Comparison of ENCODE assay signal across 27 cellular contexts in genomic region chr3:100411091-100411982, GRCh38.
"Had no signal": no experiment of that assay in that cellular context is flagged by ENCODE, and none has a peak within 500 bp of the region (broad histone marks: within the 10 kb centered on the region; RNA-seq: fewer than 3 reads in every experiment).

No MANE protein-coding gene starts in this region.

- H3K9me3 ChIP-seq: pancreas, prostate gland had no signal

- H3K4me3 ChIP-seq: heart right ventricle, hepatocyte, left lung, lung, mucosa of descending colon, pancreas, prostate gland, sigmoid colon, spleen, suprapubic skin, thoracic aorta, tibial artery, upper lobe of right lung had no signal

- H3K36me3 ChIP-seq: heart right ventricle, left lung, pancreas, prostate gland, sigmoid colon, suprapubic skin, thoracic aorta, upper lobe of right lung had no signal

- H3K4me2 ChIP-seq: hepatocyte had no signal

- DNase-seq: heart right ventricle; islet precursor cell; kidney glomerular epithelial cell; left cardiac atrium; left lung; midbrain; mucosa of descending colon; naive thymus-derived CD4-positive, alpha-beta T cell; pancreas; posterior cingulate gyrus; retina; right cardiac atrium; sigmoid colon; small intestine; spleen; stimulated activated CD4-positive, alpha-beta T cell treated with anti-CD3 and anti-CD28 coated beads, Interleukin-4, amount 100 ng/mL, for 24 hours; stimulated activated naive CD4-positive, alpha-beta T cell; tibial artery; trophoblast cell; upper lobe of right lung had no signal

- FAIRE-seq: pancreas, small intestine had no signal

- H2AFZ ChIP-seq: hepatocyte had no signal

- H3K27me3 ChIP-seq: heart right ventricle, hepatocyte, left lung, pancreas, sigmoid colon, spleen, suprapubic skin, tibial artery, upper lobe of right lung had no signal

- H3K27ac ChIP-seq: heart right ventricle, hepatocyte, left lung, pancreas, prostate gland, sigmoid colon, spleen, suprapubic skin, thoracic aorta, tibial artery, upper lobe of right lung had no signal

- H3K4me1 ChIP-seq: heart right ventricle, left lung, prostate gland, sigmoid colon, spleen, suprapubic skin, tibial artery, upper lobe of right lung had no signal

- ATAC-seq: heart right ventricle; left cardiac atrium; left lung; mucosa of descending colon; naive thymus-derived CD4-positive, alpha-beta T cell; natural killer cell treated with Interleukin-12 subunit alpha and Interleukin-12 subunit beta and Interleukin-15 and Interleukin-18, amount 100 ng/mL, for 72 hours; pancreas; right cardiac atrium; stimulated activated effector memory CD8-positive, alpha-beta T cell treated with anti-CD3 and anti-CD28 coated beads, Interleukin-12 subunit alpha, Interleukin-12 subunit beta, amount 100 ng/mL, for 72 hours; upper lobe of right lung had no signal
